Comparison of ENCODE assay signal across 9 cellular contexts in the genomic region with DNA sequence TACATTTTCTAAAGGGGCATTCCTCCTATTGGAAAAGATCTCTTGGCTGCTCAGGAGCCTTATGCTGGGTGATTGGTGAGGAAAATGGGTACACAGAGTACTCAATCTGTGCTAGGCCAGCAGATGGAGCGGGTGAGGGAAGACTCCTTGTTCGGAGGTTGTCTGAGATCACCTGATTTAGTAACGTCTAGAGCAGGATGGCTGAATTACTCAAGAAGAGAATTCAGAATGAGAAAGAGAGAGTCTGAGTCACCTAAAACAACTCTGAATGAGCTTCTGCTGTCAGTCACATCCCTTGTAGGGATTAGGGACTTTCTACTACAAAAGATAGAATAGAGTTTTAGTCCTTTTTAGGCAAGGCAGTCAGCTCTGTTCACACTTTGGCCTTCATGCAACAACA. TPM values are rescaled to one million over a fixed set of nuclear protein-coding genes. Genes with fewer than 3 reads are reported as not detected.
A peak's percentile ranks its signal among the peaks of the same experiment; 100 is the strongest.
DNase-seq lines count a peak whose midpoint lies in the region; ATAC-seq lines count a peak whose summit lies in the region.
"Had no signal": no experiment of that assay in that cellular context is flagged by ENCODE, and none has a peak within 500 bp of the region (broad histone marks: within the 10 kb centered on the region; RNA-seq: fewer than 3 reads in every experiment).

No MANE protein-coding gene starts in this region.

- in situ Hi-C loops in KBM-7 (cut with MboI; ENCODE audit: low pct_unique_long_range_greater_than_20kb, low sequenced_read_pairs): no loop called here

- ATAC-seq in GM21423 (IDR thresholded peaks at IDR 0.05; ENCODE audit: unreplicated experiment) (peak; percentile 87), HG03108 (IDR thresholded peaks at IDR 0.05; ENCODE audit: unreplicated experiment) (no peak), GM19467 (IDR thresholded peaks at IDR 0.05; ENCODE audit: unreplicated experiment) (no peak)

- DNase-seq in EH (ENCODE audit: low read depth) (peak; percentile 72), KBM-7 (peak; percentile 49), dermis blood vessel endothelial cell (peak; percentile 53), NCI-H2029 (lab: John Stamatoyannopoulos, UW) (no peak), foreskin melanocyte (no peak)
- DNase-seq: cerebellar nuclear complex had no signal

RNA-seq across cellular contexts. Expression of a gene that starts 46.6 kb away (rescaled TPM):
- total RNA-seq in dermis blood vessel endothelial cell: 0.34 and 362 TPM in 2 replicates

RNA-seq across cellular contexts. Expression of a gene that starts 47.2 kb away (rescaled TPM):
- 21.2 TPM in 1 of 2 replicates, not detected in the other for total RNA-seq in dermis blood vessel endothelial cell

Comparison
In these comparisons a context has a peak if more than half of its experiments do, and no peak if none do; other contexts are left out.
1. DNase-seq: peak in EH (single experiment), KBM-7 (single experiment) and dermis blood vessel endothelial cell (single experiment); none in NCI-H2029 (single experiment) and foreskin melanocyte (single experiment).